In the genomic region with DNA sequence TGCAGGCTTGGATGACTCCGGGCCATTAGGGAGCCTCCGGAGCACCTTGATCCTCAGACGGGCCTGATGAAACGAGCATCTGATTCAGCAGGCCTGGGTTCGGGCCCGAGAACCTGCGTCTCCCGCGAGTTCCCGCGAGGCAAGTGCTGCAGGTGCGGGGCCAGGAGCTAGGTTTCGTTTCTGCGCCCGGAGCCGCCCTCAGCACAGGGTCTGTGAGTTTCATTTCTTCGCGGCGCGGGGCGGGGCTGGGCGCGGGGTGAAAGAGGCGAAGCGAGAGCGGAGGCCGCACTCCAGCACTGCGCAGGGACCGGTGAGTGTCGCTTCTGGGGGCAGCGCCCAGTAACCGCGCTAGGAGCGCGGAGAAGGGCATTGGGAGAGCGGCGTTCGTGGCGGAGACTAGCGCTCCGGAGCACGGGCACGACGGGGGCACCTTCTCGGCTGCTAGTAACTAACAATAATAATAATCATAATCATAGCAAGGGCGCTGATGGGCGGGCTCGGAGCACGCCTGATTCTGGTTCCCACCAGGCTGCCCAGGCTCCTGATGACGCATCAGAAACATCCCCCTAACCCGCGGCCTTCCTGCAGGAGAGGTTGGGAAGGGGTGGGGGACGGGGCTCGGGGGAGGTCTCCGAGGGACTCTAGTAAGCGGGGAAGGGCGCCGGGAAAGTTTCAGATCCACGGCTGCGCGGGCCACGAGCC, we compare ENCODE assay signal across 8 cellular contexts. TPM values are rescaled to one million over a fixed set of nuclear protein-coding genes. Genes with fewer than 3 reads are reported as not detected.
DNase-seq lines count a peak whose midpoint lies in the region; ATAC-seq lines count a peak whose summit lies in the region.

A gene with protein sequence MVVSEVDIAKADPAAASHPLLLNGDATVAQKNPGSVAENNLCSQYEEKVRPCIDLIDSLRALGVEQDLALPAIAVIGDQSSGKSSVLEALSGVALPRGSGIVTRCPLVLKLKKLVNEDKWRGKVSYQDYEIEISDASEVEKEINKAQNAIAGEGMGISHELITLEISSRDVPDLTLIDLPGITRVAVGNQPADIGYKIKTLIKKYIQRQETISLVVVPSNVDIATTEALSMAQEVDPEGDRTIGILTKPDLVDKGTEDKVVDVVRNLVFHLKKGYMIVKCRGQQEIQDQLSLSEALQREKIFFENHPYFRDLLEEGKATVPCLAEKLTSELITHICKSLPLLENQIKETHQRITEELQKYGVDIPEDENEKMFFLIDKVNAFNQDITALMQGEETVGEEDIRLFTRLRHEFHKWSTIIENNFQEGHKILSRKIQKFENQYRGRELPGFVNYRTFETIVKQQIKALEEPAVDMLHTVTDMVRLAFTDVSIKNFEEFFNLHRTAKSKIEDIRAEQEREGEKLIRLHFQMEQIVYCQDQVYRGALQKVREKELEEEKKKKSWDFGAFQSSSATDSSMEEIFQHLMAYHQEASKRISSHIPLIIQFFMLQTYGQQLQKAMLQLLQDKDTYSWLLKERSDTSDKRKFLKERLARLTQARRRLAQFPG (plus strand): TSS at position 286 of the 702 bp plus-strand sequence. CDS start 5,832 bp downstream, outside the sequence.

- no peaks in the 10 kb centered on the region for H3K36me3 ChIP-seq in endocrine pancreas (ENCODE audit: control insufficient read depth, insufficient read depth, low read length)

- ATAC-seq in GM21515 (IDR thresholded peaks at IDR 0.05; ENCODE audit: unreplicated experiment), result peak; percentile 86

- H3K4me1 ChIP-seq in endocrine pancreas (ENCODE audit: control insufficient read depth, insufficient read depth, low read length), result no peaks in the 10 kb centered on the region

- H3K9ac ChIP-seq in endocrine pancreas (ENCODE audit: control insufficient read depth, insufficient read depth, low read length), result peak within 1 kb of the TSS; percentile 47

- no peaks in the 10 kb centered on the region for H3K9me3 ChIP-seq in endocrine pancreas (ENCODE audit: control insufficient read depth, low read length)

- DNase-seq in DMS79 (lab: John Stamatoyannopoulos, UW) (peak; percentile 38), M059J (ENCODE audit: low read depth) (peak; percentile 91), midbrain (lab: John Stamatoyannopoulos, UW) (peak; percentile 20), SHP77 treated with DMSO at 0.1 percent for 48 hours (lab: John Stamatoyannopoulos, UW) (no peak)
- peak; percentile 91 for DNase-seq in activated CD8-positive, alpha-beta memory T cell treated with anti-CD3 and anti-CD28 coated beads for 24 hours
- DNase-seq in stimulated activated CD8-positive, alpha-beta memory T cell treated with anti-CD3 and anti-CD28 coated beads, Interleukin-15, amount 100 ng/mL, for 4 hours (ENCODE audit: low read depth in 2 of 2), result peak; percentile 71 to 88

- H3K4me3 ChIP-seq in endocrine pancreas (ENCODE audit: control insufficient read depth, insufficient read depth, low read length), result peak within 1 kb of the TSS; percentile 49

- H3K27me3 ChIP-seq in endocrine pancreas (ENCODE audit: control insufficient read depth, insufficient read depth, low read length), result no peaks in the 10 kb centered on the region

RNA-seq across cellular contexts. Expression of the gene that starts here (rescaled TPM):
- total RNA-seq in M059J (2014; rRNA removed; shearing (Covaris generic)), result 1,013 and 1,365 TPM in 2 replicates
